In genomic region chr4:94175553-94176260, GRCh38 we compare ENCODE assay signal across 1 cellular context.
TF ChIP-seq lines count a peak whose summit lies in the region.

No MANE protein-coding gene starts in this region.

TF ChIP-seq in HepG2, 621 proteins besides CTCF, POLR2A, EP300 and RAD21:
- peak; percentile 42; the same call in 1 of the 2 replicates for TF ChIP-seq USF2 (IDR thresholded peaks at IDR 0.05; ENCODE audit: low read depth, low read length)
- no peak for TF ChIP-seq USF2 (CRISPR knock-in tag; IDR thresholded peaks at IDR 0.05; ENCODE audit: borderline replicate concordance)
- no peak for TF ChIP-seq SSRP1 (CRISPR knock-in tag; IDR thresholded peaks at IDR 0.05)
- TF ChIP-seq RAD51 (IDR thresholded peaks at IDR 0.05; ENCODE audit: borderline replicate concordance), result peak; percentile 87
TF ChIP-seq in HepG2: peak in this region for 2.
